In genomic region chr19:58581227-58582141, GRCh38 we compare ENCODE assay signal across 9 cellular contexts. TPM values are rescaled to one million over a fixed set of nuclear protein-coding genes. Genes with fewer than 3 reads are reported as not detected.
A peak's percentile ranks its signal among the peaks of the same experiment; 100 is the strongest.
DNase-seq lines count a peak whose midpoint lies in the region; ATAC-seq, FAIRE-seq and TF ChIP-seq lines count a peak whose summit lies in the region.
"Had no signal": no experiment of that assay in that cellular context is flagged by ENCODE, and none has a peak within 500 bp of the region (broad histone marks: within the 10 kb centered on the region; RNA-seq: fewer than 3 reads in every experiment).

No MANE protein-coding gene starts in this region.

- H3K4me1 ChIP-seq in PC-3 (ENCODE audit: insufficient read depth, low read length) (no peaks in the 10 kb centered on the region; the same call in 1 of the 2 replicates), small intestine (ENCODE audit: control insufficient read depth in 2 of 2, insufficient read depth in 1 of 2, low read depth in 1 of 2, low read length in 1 of 2) (no peaks in the 10 kb centered on the region)

- H3K36me3 ChIP-seq in PC-3 (ENCODE audit: low read depth, low read length) (peaks cover 2% of the 10 kb centered on the region), small intestine (ENCODE audit: control insufficient read depth in 2 of 2, insufficient read depth in 2 of 2, low read length in 2 of 2) (no peaks in the 10 kb centered on the region)

- peak; percentile 99 for TF ChIP-seq CTCF in PC-3 (conservative IDR thresholded peaks at IDR 0.05; ENCODE audit: low read depth, low read length)

- no peak for FAIRE-seq in small intestine (lab: Jason Lieb, UNC)

- H3K79me2 ChIP-seq in PC-3 (ENCODE audit: low read length): peaks cover 19% of the 10 kb centered on the region; the same call in 1 of the 2 replicates

- peak; percentile 96 for ATAC-seq in PC-3

- H3K27me3 ChIP-seq in PC-3 (ENCODE audit: low read length) (no peaks in the 10 kb centered on the region), small intestine (ENCODE audit: control insufficient read depth in 2 of 2, insufficient read depth in 2 of 2, low read length in 2 of 2) (no peaks in the 10 kb centered on the region)
- H3K27me3 ChIP-seq: BLaER1 treated with 17β-estradiol and CSF1 and Interleukin-3, amounts not matched to agents 10 nM and 100 nM had no signal

- BruUV-seq in PC-3 (replicated peaks; lab: Mats Ljungman, UMichigan): no TSS peak

- no peaks in the 10 kb centered on the region for H3F3A ChIP-seq in PC-3 (ENCODE audit: low read length, unreplicated experiment)

- no peak overlapping the region for H3K9ac ChIP-seq in PC-3 (ENCODE audit: low read length)

- no peak overlapping the region for H3K4me2 ChIP-seq in PC-3 (ENCODE audit: low read length)

- H3K9me2 ChIP-seq in PC-3 (replicated peaks; ENCODE audit: low read length): no peaks in the 10 kb centered on the region

- H3K9me3 ChIP-seq in PC-3 (ENCODE audit: low read length): no peaks in the 10 kb centered on the region
- no peaks in the 10 kb centered on the region for H3K9me3 ChIP-seq in small intestine (ENCODE audit: control insufficient read depth, low read depth)
- H3K9me3 ChIP-seq: BLaER1 treated with 17β-estradiol and CSF1 and Interleukin-3, amounts not matched to agents 10 nM and 100 nM had no signal

- DNase-seq in activated gamma-delta T cell treated with Interleukin-2 at 50 U/mL for 16 hours (peak; percentile 89), activated gamma-delta T cell (lab: John Stamatoyannopoulos, UW) (no peak), PC-3 (peak; percentile 85), amniotic epithelial cell (ENCODE audit: low read depth) (peak; percentile 88), iPS DF 19.7 (ENCODE audit: low read depth, low spot score) (peak; percentile 88), small intestine (peak; percentile 50), NCI-H2107 treated with DMSO at 0.1 percent for 48 hours (lab: John Stamatoyannopoulos, UW; ENCODE audit: unreplicated experiment) (no peak), NCI-H1930 (lab: John Stamatoyannopoulos, UW) (no peak)

- H3K27ac ChIP-seq in PC-3 (ENCODE audit: low read length): no peak overlapping the region
- H3K27ac ChIP-seq in small intestine (ENCODE audit: low read depth in 1 of 2, low read length in 1 of 2): no peak overlapping the region

- no peak overlapping the region for H2AFZ ChIP-seq in PC-3 (ENCODE audit: low read length)

- intact Hi-C loops in PC-3 (cut with micrococcal nuclease): no loop called here

- 72 to 90% (median 79%) methylated on average over 62 of the region's 62 CpGs for WGBS in small intestine, 3 donors

- H3K4me3 ChIP-seq in PC-3 (ENCODE audit: low read length) (no peak overlapping the region), small intestine (ENCODE audit: low read depth in 1 of 2, low read length in 2 of 2) (no peak overlapping the region)
- H3K4me3 ChIP-seq: BLaER1 treated with 17β-estradiol and CSF1 and Interleukin-3, amounts not matched to agents 10 nM and 100 nM had no signal

- CTCF ChIA-PET in PC-3 (lab: Charles Lee): interaction anchor here (0.6 kb wide), 1 partner anchor 81 kb away, joined by 3 read pairs; no protein-coding TSS in a partner anchor

- no peaks in the 10 kb centered on the region for H4K20me1 ChIP-seq in PC-3 (ENCODE audit: low read length)

- POLR2A ChIA-PET in PC-3 (lab: Charles Lee; ENCODE audit: unreplicated experiment): no interaction called here

RNA-seq across cellular contexts. Expression of gene MZF1, which starts 8.3 kb away (rescaled TPM):
- total RNA-seq in PC-3 (2014; rRNA removed): 18.0 and 29.3 TPM in 2 replicates
- polyA plus RNA-seq in small intestine: 10 to 100 TPM; 17.5 to 64.0 (median 25.7) TPM

RNA-seq across cellular contexts. Expression of gene UBE2M, which starts 23.1 kb away (rescaled TPM):
- 243 and 268 TPM in 2 replicates for total RNA-seq in PC-3 (2014; rRNA removed)
- polyA plus RNA-seq in small intestine: 10 to 100 TPM; 42.7 to 53.4 (median 45.7) TPM

RNA-seq across cellular contexts. Expression of gene CHMP2A, which starts 26.6 kb away (rescaled TPM):
- total RNA-seq in PC-3 (2014; rRNA removed): 220 and 264 TPM in 2 replicates
- 100 to 1,000 TPM; 165 to 384 (median 304) TPM for polyA plus RNA-seq in small intestine

RNA-seq across cellular contexts. Expression of gene TRIM28, which starts 37.6 kb away (rescaled TPM):
- total RNA-seq in PC-3 (2014; rRNA removed): 1,169 and 1,653 TPM in 2 replicates
- polyA plus RNA-seq in small intestine: 100 to 1,000 TPM; 151 to 200 (median 155) TPM

Comparison
In these comparisons a context has a peak if more than half of its experiments do, and no peak if none do; other contexts are left out.
1. DNase-seq: peak in activated gamma-delta T cell treated with Interleukin-2 at 50 U/mL for 16 hours (single experiment), PC-3 (single experiment), amniotic epithelial cell (single experiment), iPS DF 19.7 (single experiment) and small intestine (single experiment); none in activated gamma-delta T cell (single experiment), NCI-H2107 treated with DMSO at 0.1 percent for 48 hours (single experiment) and NCI-H1930 (0 of 2).